Comparison of ENCODE assay signal across 26 cellular contexts in genomic region chr5:157914389-157914788, GRCh38. TPM values are rescaled to one million over a fixed set of nuclear protein-coding genes. Genes with fewer than 3 reads are reported as not detected.
DNase-seq lines count a peak whose midpoint lies in the region; ATAC-seq and TF ChIP-seq lines count a peak whose summit lies in the region.
"Had no signal": no experiment of that assay in that cellular context is flagged by ENCODE, and none has a peak within 500 bp of the region (broad histone marks: within the 10 kb centered on the region; RNA-seq: fewer than 3 reads in every experiment).

No MANE protein-coding gene starts in this region.

- no peaks in the 10 kb centered on the region for H4K20me1 ChIP-seq in hepatocyte (ENCODE audit: insufficient read depth, poor library complexity, severe bottlenecking)

- H3K36me3 ChIP-seq in hepatocyte (replicated peaks; ENCODE audit: insufficient read depth, low read depth): no peaks in the 10 kb centered on the region
- H3K36me3 ChIP-seq: adrenal gland, brain microvascular endothelial cell, sigmoid colon, SJSA1 had no signal

- peak overlapping the region; percentile 63 for H3K27ac ChIP-seq in hepatocyte
- H3K27ac ChIP-seq in CD4-positive, alpha-beta T cell (ENCODE audit: low read depth, low read length): no peak overlapping the region
- H3K27ac ChIP-seq: A549, adrenal gland, brain microvascular endothelial cell, SJSA1, testis had no signal

- TF ChIP-seq CTCF in hepatocyte (IDR thresholded peaks at IDR 0.05; ENCODE audit: poor library complexity) (no peak), progenitor cell of endocrine pancreas (IDR thresholded peaks at IDR 0.05; ENCODE audit: unreplicated experiment) (no peak)
- TF ChIP-seq CTCF in CD4-positive, alpha-beta T cell (IDR thresholded peaks at IDR 0.05): no peak

- H3K27me3 ChIP-seq in hepatocyte: no peaks in the 10 kb centered on the region
- H3K27me3 ChIP-seq in CD4-positive, alpha-beta T cell (ENCODE audit: control insufficient read depth, insufficient read depth, low read length): no peaks in the 10 kb centered on the region
- H3K27me3 ChIP-seq: adrenal gland, brain microvascular endothelial cell, sigmoid colon, SJSA1, testis had no signal

- no peak overlapping the region for H3K4me2 ChIP-seq in hepatocyte
- H3K4me2 ChIP-seq: A549 had no signal

- no peaks in the 10 kb centered on the region for H3K9me3 Mint-ChIP-seq in progenitor cell of endocrine pancreas (ENCODE audit: low read depth)
- H3K9me3 Mint-ChIP-seq in CD4-positive, alpha-beta T cell: no peaks in the 10 kb centered on the region
- H3K9me3 Mint-ChIP-seq: activated T-cell treated with anti-CD3 and anti-CD28 coated beads, Interleukin-2, amount 50 U/mL, for 72 hours; CD8-positive, alpha-beta T cell; H9; neural crest cell had no signal

- no peaks in the 10 kb centered on the region for H3K9me2 ChIP-seq in hepatocyte (replicated peaks; ENCODE audit: insufficient read depth)

- H3K27me3 Mint-ChIP-seq in progenitor cell of endocrine pancreas: peaks cover 2% of the 10 kb centered on the region
- H3K27me3 Mint-ChIP-seq in CD4-positive, alpha-beta T cell: no peaks in the 10 kb centered on the region
- H3K27me3 Mint-ChIP-seq: stimulated activated naive B cell treated with anti-CD40 and anti-IgM and Interleukin-4, amounts not matched to agents 10 μg/mL and 1 μg/mL and 100 μg/mL, for 72 hours had no signal

- H3K4me3 Mint-ChIP-seq in progenitor cell of endocrine pancreas (ENCODE audit: low read depth): no peak overlapping the region
- no peak overlapping the region for H3K4me3 Mint-ChIP-seq in CD4-positive, alpha-beta T cell
- H3K4me3 Mint-ChIP-seq: activated T-cell treated with anti-CD3 and anti-CD28 coated beads, Interleukin-2, amount 50 U/mL, for 72 hours; CD8-positive, alpha-beta T cell; H9; neural crest cell; stimulated activated naive B cell treated with anti-CD40 and anti-IgM and Interleukin-4, amounts not matched to agents 10 μg/mL and 1 μg/mL and 100 μg/mL, for 72 hours had no signal

- H3K4me1 ChIP-seq in hepatocyte (ENCODE audit: insufficient read depth): peaks cover 26% of the 10 kb centered on the region

- WGBS in hepatocyte (ENCODE audit: low lambda C conversion rate, missing lambda C conversion rate): 42% methylated on average over 3 of the region's 3 CpGs

- no peak for TF ChIP-seq POLR2A in GM18505 (IDR thresholded peaks at IDR 0.05; ENCODE audit: borderline replicate concordance, extremely low read depth, insufficient read depth, insufficient read length)

- no peaks in the 10 kb centered on the region for H3K9me3 ChIP-seq in hepatocyte (ENCODE audit: low read depth)
- H3K9me3 ChIP-seq in CD4-positive, alpha-beta T cell (ENCODE audit: control insufficient read depth, low read length): no peaks in the 10 kb centered on the region
- H3K9me3 ChIP-seq: A549, adrenal gland, sigmoid colon, SJSA1, testis had no signal

- CTCF ChIA-PET in CD4-positive, alpha-beta T cell (lab: Charles Lee): no interaction called here

- peak; percentile 10 for DNase-seq in COR-L47 (lab: John Stamatoyannopoulos, UW)
- DNase-seq in NCI-H748 (lab: John Stamatoyannopoulos, UW; ENCODE audit: unreplicated experiment): peak; percentile 67
- DNase-seq in hepatocyte (ENCODE audit: low spot score): peak; percentile 37
- DNase-seq in progenitor cell of endocrine pancreas (ENCODE audit: low spot score, unreplicated experiment): no peak
- DNase-seq in CD4-positive, alpha-beta T cell: no peak
- DNase-seq: activated CD4-positive, alpha-beta T cell treated with anti-CD3 and anti-CD28 coated beads, Interleukin-2, amount 50 U/mL, for 4 hours; activated CD4-positive, CD25-positive, alpha-beta regulatory T cell; activated naive CD4-positive, alpha-beta T cell treated with Interleukin-2 at 50 U/mL for 16 hours; activated T-cell treated with anti-CD3 and anti-CD28 coated beads, Interleukin-2, amount 50 U/mL, for 72 hours; adrenal gland; brain microvascular endothelial cell; CD8-positive, alpha-beta T cell; H9; NCI-H1417 treated with DMSO at 0.1 percent for 48 hours; posterior cingulate gyrus; RPMI8226; sigmoid colon; stimulated activated CD4-positive, alpha-beta T cell treated with anti-CD3 and anti-CD28 coated beads, Interleukin-15, amount 100 ng/mL, for 24 hours; stimulated activated naive B cell treated with anti-CD40 and anti-IgM and Interleukin-4, amounts not matched to agents 10 μg/mL and 1 μg/mL and 100 μg/mL, for 72 hours; testis had no signal

- H3K4me3 ChIP-seq in hepatocyte: no peak overlapping the region
- H3K4me3 ChIP-seq: A549, adrenal gland, sigmoid colon, SJSA1, testis had no signal

- peak overlapping the region; percentile 31 for H3K27ac Mint-ChIP-seq in progenitor cell of endocrine pancreas
- H3K27ac Mint-ChIP-seq in CD4-positive, alpha-beta T cell: no peak overlapping the region
- H3K27ac Mint-ChIP-seq: activated T-cell treated with anti-CD3 and anti-CD28 coated beads, Interleukin-2, amount 50 U/mL, for 72 hours; CD8-positive, alpha-beta T cell; H9; stimulated activated naive B cell treated with anti-CD40 and anti-IgM and Interleukin-4, amounts not matched to agents 10 μg/mL and 1 μg/mL and 100 μg/mL, for 72 hours had no signal

- no peaks in the 10 kb centered on the region for H3K36me3 Mint-ChIP-seq in progenitor cell of endocrine pancreas (ENCODE audit: insufficient read depth)
- H3K36me3 Mint-ChIP-seq in CD4-positive, alpha-beta T cell (ENCODE audit: low read depth): no peaks in the 10 kb centered on the region
- H3K36me3 Mint-ChIP-seq: CD8-positive, alpha-beta T cell had no signal

- peaks cover 44% of the 10 kb centered on the region for H3K4me1 Mint-ChIP-seq in progenitor cell of endocrine pancreas (ENCODE audit: low read depth)
- peaks cover 20% of the 10 kb centered on the region for H3K4me1 Mint-ChIP-seq in CD4-positive, alpha-beta T cell (ENCODE audit: low read depth)

- no peak overlapping the region for H2AFZ ChIP-seq in hepatocyte

- H3K79me2 ChIP-seq in hepatocyte: no peaks in the 10 kb centered on the region

- intact Hi-C loops in CD4-positive, alpha-beta T cell (cut with DNase I, micrococcal nuclease): no loop called here

- ATAC-seq in CD4-positive, alpha-beta T cell (ENCODE audit: poor library complexity): no peak
- ATAC-seq in GM18519 (IDR thresholded peaks at IDR 0.05; ENCODE audit: low FRiP score, unreplicated experiment) (no peak), GM18505 (IDR thresholded peaks at IDR 0.05; ENCODE audit: unreplicated experiment) (no peak), GM21515 (IDR thresholded peaks at IDR 0.05; ENCODE audit: unreplicated experiment) (no peak)
- ATAC-seq: A549; activated T-cell treated with anti-CD3 and anti-CD28 coated beads, Interleukin-2, amount 50 U/mL, for 72 hours; CD8-positive, alpha-beta T cell; stimulated activated naive B cell treated with anti-CD40 and anti-IgM and Interleukin-4, amounts not matched to agents 10 μg/mL and 1 μg/mL and 100 μg/mL, for 72 hours had no signal

- POLR2A ChIA-PET in CD4-positive, alpha-beta T cell (lab: Charles Lee): no interaction called here

RNA-seq across cellular contexts. Expression of gene CLINT1, which starts 55.4 kb away (rescaled TPM):
- total RNA-seq in hepatocyte (107 and 129 TPM in 2 replicates), progenitor cell of endocrine pancreas (78.7 and 82.3 TPM in 2 replicates)
- polyA plus RNA-seq in hepatocyte: 78.0 and 84.0 TPM in 2 replicates
- total RNA-seq in CD4-positive, alpha-beta T cell: 10 to 100 TPM; 89.9 to 91.3 TPM

Comparison
In these comparisons a context has a peak if more than half of its experiments do, and no peak if none do; other contexts are left out.
1. DNase-seq: peak in COR-L47 (single experiment), NCI-H748 (single experiment) and hepatocyte (single experiment); none in progenitor cell of endocrine pancreas (single experiment) and CD4-positive, alpha-beta T cell (0 of 10).